ENCODE assay signal across 29 cellular contexts in the genomic region with DNA sequence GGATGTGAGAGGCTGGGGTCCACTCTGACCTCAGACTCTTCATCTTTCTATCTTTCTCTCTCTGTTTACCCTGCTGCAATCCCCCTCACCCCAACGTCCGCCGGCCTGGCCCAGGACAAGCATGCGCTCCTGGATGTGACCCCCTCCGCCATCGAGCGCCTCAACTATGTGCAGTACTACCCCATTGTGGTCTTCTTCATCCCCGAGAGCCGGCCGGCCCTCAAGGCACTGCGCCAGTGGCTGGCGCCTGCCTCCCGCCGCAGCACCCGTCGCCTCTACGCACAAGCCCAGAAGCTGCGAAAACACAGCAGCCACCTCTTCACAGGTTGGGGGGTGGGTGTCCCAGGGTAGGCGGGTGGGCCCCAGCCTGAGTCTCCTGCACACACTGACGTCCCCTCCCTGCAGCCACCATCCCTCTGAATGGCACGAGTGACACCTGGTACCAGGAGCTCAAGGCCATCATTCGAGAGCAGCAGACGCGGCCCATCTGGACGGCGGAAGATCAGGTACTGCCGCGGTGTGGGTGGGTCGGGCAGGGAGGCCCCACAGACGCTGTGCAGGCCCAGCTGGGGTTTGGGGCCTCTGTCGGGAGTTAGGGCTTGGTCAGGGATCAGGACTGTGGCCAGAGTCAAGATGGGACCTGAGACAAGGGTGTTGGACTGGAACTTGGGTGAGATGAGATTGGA. TPM values are rescaled to one million over a fixed set of nuclear protein-coding genes. Genes with fewer than 3 reads are reported as not detected.
"Had no signal": no experiment of that assay in that cellular context is flagged by ENCODE, and none has a peak within 500 bp of the region (broad histone marks: within the 10 kb centered on the region; RNA-seq: fewer than 3 reads in every experiment).

No MANE protein-coding gene starts in this region.

- H3K27ac ChIP-seq: brain microvascular endothelial cell, cardiac muscle cell, KMS-11, SK-N-MC, VCaP had no signal

- H3K27ac Mint-ChIP-seq: activated CD4-positive, alpha-beta T cell treated with anti-CD3 and anti-CD28 coated beads for 36 hours; activated CD8-positive, alpha-beta T cell treated with anti-CD3 and anti-CD28 coated beads for 36 hours; activated naive CD8-positive, alpha-beta T cell; activated T-cell treated with anti-CD3 and anti-CD28 coated beads, Interleukin-2, amount 50 U/mL, for 72 hours; T-cell had no signal

- H3K27me3 ChIP-seq: brain microvascular endothelial cell, cardiac muscle cell had no signal

- H3K9ac ChIP-seq: KMS-11 had no signal

- H3K27me3 Mint-ChIP-seq: activated CD4-positive, alpha-beta T cell treated with anti-CD3 and anti-CD28 coated beads for 36 hours; activated CD8-positive, alpha-beta T cell treated with anti-CD3 and anti-CD28 coated beads for 36 hours; activated naive CD8-positive, alpha-beta T cell; T-cell had no signal

- ATAC-seq: activated CD4-positive, alpha-beta T cell treated with anti-CD3 and anti-CD28 coated beads for 36 hours; activated CD8-positive, alpha-beta T cell treated with anti-CD3 and anti-CD28 coated beads for 36 hours; activated T-cell treated with anti-CD3 and anti-CD28 coated beads, Interleukin-2, amount 50 U/mL, for 72 hours; Panc1; Right ventricle myocardium inferior; T-cell had no signal

- H3K9me3 Mint-ChIP-seq: activated T-cell treated with anti-CD3 and anti-CD28 coated beads, Interleukin-2, amount 50 U/mL, for 72 hours; T-cell had no signal

- H3K4me1 Mint-ChIP-seq: activated CD4-positive, alpha-beta T cell treated with anti-CD3 and anti-CD28 coated beads for 36 hours; T-cell had no signal

- DNase-seq: activated CD4-positive, alpha-beta T cell treated with anti-CD3 and anti-CD28 coated beads for 36 hours; activated CD8-positive, alpha-beta memory T cell treated with anti-CD3 and anti-CD28 coated beads, Interleukin-2, amount 50 U/mL, for 4 hours; activated CD8-positive, alpha-beta T cell treated with anti-CD3 and anti-CD28 coated beads for 36 hours; activated naive CD4-positive, alpha-beta T cell; activated T-cell treated with anti-CD3 and anti-CD28 coated beads, Interleukin-2, amount 50 U/mL, for 72 hours; brain microvascular endothelial cell; cerebellar nuclear complex; NCI-H1092; NCI-H1417; NCI-H1930; NCI-H2171 treated with DMSO at 0.1 percent for 48 hours; NCI-H226; NCI-H526; NCI-H774; NK-92 treated with Interleukin-12 subunit alpha and Interleukin-12 subunit beta, amount 100 ng/mL, for 24 hours; OCI-M1; RPMI8226; T-cell; T-helper 2 cell; T1000 had no signal

- H3K4me3 ChIP-seq: cardiac muscle cell, SK-N-MC had no signal

- H3K4me3 Mint-ChIP-seq: activated CD4-positive, alpha-beta T cell treated with anti-CD3 and anti-CD28 coated beads for 36 hours; activated CD8-positive, alpha-beta T cell treated with anti-CD3 and anti-CD28 coated beads for 36 hours; activated naive CD8-positive, alpha-beta T cell; activated T-cell treated with anti-CD3 and anti-CD28 coated beads, Interleukin-2, amount 50 U/mL, for 72 hours; T-cell had no signal

- H3K4me2 ChIP-seq: KMS-11 had no signal

RNA-seq across cellular contexts. Expression of a gene that starts 25.5 kb away (rescaled TPM):
- total RNA-seq: activated CD4-positive, alpha-beta T cell treated with anti-CD3 and anti-CD28 coated beads for 36 hours; activated CD8-positive, alpha-beta T cell treated with anti-CD3 and anti-CD28 coated beads for 36 hours; activated T-cell treated with anti-CD3 and anti-CD28 coated beads, Interleukin-2, amount 50 U/mL, for 72 hours; cardiac muscle cell; MCF 10A; NCI-H460; Right ventricle myocardium inferior; T-cell had no signal

RNA-seq across cellular contexts. Expression of a gene that starts 39.7 kb away (rescaled TPM):
- total RNA-seq: MCF 10A, NCI-H460 had no signal
